ENCODE assay signal across 8 cellular contexts in genomic region chr9:127714020-127714835, GRCh38. TPM values are rescaled to one million over a fixed set of nuclear protein-coding genes. Genes with fewer than 3 reads are reported as not detected.
A peak's percentile ranks its signal among the peaks of the same experiment; 100 is the strongest.
DNase-seq lines count a peak whose midpoint lies in the region; ATAC-seq and TF ChIP-seq lines count a peak whose summit lies in the region.
"Had no signal": no experiment of that assay in that cellular context is flagged by ENCODE, and none has a peak within 500 bp of the region (broad histone marks: within the 10 kb centered on the region; RNA-seq: fewer than 3 reads in every experiment).

No MANE protein-coding gene starts in this region.

- H3K4me3 Mint-ChIP-seq in WTC11: peak overlapping the region; percentile 69
- H3K4me3 Mint-ChIP-seq in stimulated activated naive B cell treated with anti-CD40 and anti-IgM and Interleukin-4, amounts not matched to agents 10 μg/mL and 1 μg/mL and 100 μg/mL, for 72 hours: peak overlapping the region; percentile 88 to 96

- no peaks in the 10 kb centered on the region for H3K9me3 ChIP-seq in HEK293 (ENCODE audit: control insufficient read depth, insufficient read depth, low read depth, low read length)

- H3K9me3 Mint-ChIP-seq in WTC11: no peaks in the 10 kb centered on the region
- no peaks in the 10 kb centered on the region for H3K9me3 Mint-ChIP-seq in stimulated activated naive B cell treated with anti-CD40 and anti-IgM and Interleukin-4, amounts not matched to agents 10 μg/mL and 1 μg/mL and 100 μg/mL, for 72 hours

- DNase-seq in WTC11 (ENCODE audit: low spot score): no peak
- DNase-seq in hepatic stellate cell (ENCODE audit: low spot score): peak; percentile 39
- DNase-seq in stimulated activated naive B cell treated with anti-CD40 and anti-IgM and Interleukin-4, amounts not matched to agents 10 μg/mL and 1 μg/mL and 100 μg/mL, for 72 hours: no peak
- no peak for DNase-seq in substantia nigra (lab: John Stamatoyannopoulos, UW)
- DNase-seq: SIG-M5 had no signal

- ATAC-seq in WTC11 (no peak), HG02571 (IDR thresholded peaks at IDR 0.05; ENCODE audit: unreplicated experiment) (no peak), HG02763 (IDR thresholded peaks at IDR 0.05; ENCODE audit: unreplicated experiment) (no peak)
- ATAC-seq in stimulated activated naive B cell treated with anti-CD40 and anti-IgM and Interleukin-4, amounts not matched to agents 10 μg/mL and 1 μg/mL and 100 μg/mL, for 72 hours (replicated peaks): no peak

- H3K4me1 ChIP-seq in HEK293 (ENCODE audit: control insufficient read depth, insufficient read depth, low read length): no peaks in the 10 kb centered on the region

- no peak for TF ChIP-seq CTCF in HEK293 (tag by site-specific recombination; IDR thresholded peaks at IDR 0.05)
- no peak for TF ChIP-seq CTCF in WTC11 (IDR thresholded peaks at IDR 0.05)

- no peaks in the 10 kb centered on the region for H3K27me3 Mint-ChIP-seq in WTC11 (ENCODE audit: low read depth)
- H3K27me3 Mint-ChIP-seq in stimulated activated naive B cell treated with anti-CD40 and anti-IgM and Interleukin-4, amounts not matched to agents 10 μg/mL and 1 μg/mL and 100 μg/mL, for 72 hours: no peaks in the 10 kb centered on the region

- H3K4me3 ChIP-seq in HEK293 (ENCODE audit: low read depth, low read length): peak overlapping the region; percentile 79

- POLR2A ChIA-PET in HEK293 (lab: Yijun Ruan, JAX) (interaction anchor here (0.7 to 2.7 kb wide), 3 partner anchors 8 to 17 kb away, joined by 3 to 8 read pairs (median 4); partner anchors contain the start of gene CFAP157), WTC11 (lab: Charles Lee) (no interaction called here)

- no peak overlapping the region for H3K27ac Mint-ChIP-seq in WTC11
- no peak overlapping the region for H3K27ac Mint-ChIP-seq in stimulated activated naive B cell treated with anti-CD40 and anti-IgM and Interleukin-4, amounts not matched to agents 10 μg/mL and 1 μg/mL and 100 μg/mL, for 72 hours

- H3K27ac ChIP-seq in HEK293 (ENCODE audit: extremely low read depth, low read depth, low read length) (no peak overlapping the region), substantia nigra (ENCODE audit: low read depth, low read length, poor library complexity, severe bottlenecking) (no peak overlapping the region)

- no peaks in the 10 kb centered on the region for H3K36me3 ChIP-seq in HEK293 (ENCODE audit: control insufficient read depth in 2 of 2, insufficient read depth in 1 of 2, low read length in 2 of 2)

- peaks cover 22% of the 10 kb centered on the region for H3K4me1 Mint-ChIP-seq in WTC11
- peaks cover 17 to 39% of the 10 kb centered on the region in 2 donors for H3K4me1 Mint-ChIP-seq in stimulated activated naive B cell treated with anti-CD40 and anti-IgM and Interleukin-4, amounts not matched to agents 10 μg/mL and 1 μg/mL and 100 μg/mL, for 72 hours

- CTCF ChIA-PET in HEK293 (lab: Yijun Ruan, JAX) (interaction anchor here (0.6 to 1.6 kb wide), 3 partner anchors 156 to 224 kb away, joined by 3 to 4 read pairs (median 3); no protein-coding TSS in a partner anchor), WTC11 (lab: Charles Lee) (interaction anchor here (0.8 to 7.3 kb wide), 7 partner anchors 11 to 207 kb away, joined by 3 to 73 read pairs (median 4); partner anchors contain the start of gene TOR2A)

- H3K36me3 Mint-ChIP-seq in WTC11: no peaks in the 10 kb centered on the region
- H3K36me3 Mint-ChIP-seq in stimulated activated naive B cell treated with anti-CD40 and anti-IgM and Interleukin-4, amounts not matched to agents 10 μg/mL and 1 μg/mL and 100 μg/mL, for 72 hours: peaks cover 13 to 23% of the 10 kb centered on the region in 2 donors

TF ChIP-seq in HEK293, 187 proteins besides CTCF, POLR2A, EP300 and RAD21:
- TF ChIP-seq, protein P1, sequence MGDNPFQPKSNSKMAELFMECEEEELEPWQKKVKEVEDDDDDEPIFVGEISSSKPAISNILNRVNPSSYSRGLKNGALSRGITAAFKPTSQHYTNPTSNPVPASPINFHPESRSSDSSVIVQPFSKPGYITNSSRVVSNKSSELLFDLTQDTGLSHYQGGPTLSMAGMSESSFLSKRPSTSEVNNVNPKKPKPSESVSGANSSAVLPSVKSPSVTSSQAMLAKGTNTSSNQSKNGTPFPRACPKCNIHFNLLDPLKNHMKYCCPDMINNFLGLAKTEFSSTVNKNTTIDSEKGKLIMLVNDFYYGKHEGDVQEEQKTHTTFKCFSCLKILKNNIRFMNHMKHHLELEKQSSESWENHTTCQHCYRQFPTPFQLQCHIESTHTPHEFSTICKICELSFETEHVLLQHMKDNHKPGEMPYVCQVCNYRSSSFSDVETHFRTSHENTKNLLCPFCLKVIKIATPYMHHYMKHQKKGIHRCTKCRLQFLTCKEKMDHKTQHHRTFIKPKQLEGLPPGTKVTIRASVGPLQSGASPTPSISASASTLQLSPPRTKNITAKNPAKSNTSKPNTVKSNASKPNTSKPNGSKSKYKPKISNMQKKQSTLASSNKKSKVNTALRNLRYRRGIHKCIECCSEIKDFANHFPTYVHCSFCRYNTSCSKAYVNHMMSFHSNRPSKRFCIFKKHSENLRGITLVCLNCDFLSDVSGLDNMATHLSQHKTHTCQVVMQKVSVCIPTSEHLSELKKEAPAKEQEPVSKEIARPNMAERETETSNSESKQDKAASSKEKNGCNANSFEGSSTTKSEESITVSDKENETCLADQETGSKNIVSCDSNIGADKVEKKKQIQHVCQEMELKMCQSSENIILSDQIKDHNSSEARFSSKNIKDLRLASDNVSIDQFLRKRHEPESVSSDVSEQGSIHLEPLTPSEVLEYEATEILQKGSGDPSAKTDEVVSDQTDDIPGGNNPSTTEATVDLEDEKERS (tag by site-specific recombination; IDR thresholded peaks at IDR 0.05): no peak
- peak; percentile 52; the same call in 1 of the 2 replicates for TF ChIP-seq GLIS2 (tag by site-specific recombination; IDR thresholded peaks at IDR 0.05)

TF ChIP-seq in WTC11, 78 proteins besides CTCF, POLR2A, EP300 and RAD21 (continues in another document):
- TF ChIP-seq TEAD1 (CRISPR knock-in tag; IDR thresholded peaks at IDR 0.05) (no peak), FOXP1 (CRISPR knock-in tag; IDR thresholded peaks at IDR 0.05; ENCODE audit: borderline replicate concordance) (no peak), ATF1 (CRISPR knock-in tag; IDR thresholded peaks at IDR 0.05) (no peak), NFE2L1 (CRISPR knock-in tag; IDR thresholded peaks at IDR 0.05) (no peak), EMX1 (CRISPR knock-in tag; IDR thresholded peaks at IDR 0.05) (no peak), JAZF1 (CRISPR knock-in tag; IDR thresholded peaks at IDR 0.05) (no peak), MXD4 (CRISPR knock-in tag; IDR thresholded peaks at IDR 0.05; ENCODE audit: borderline replicate concordance) (no peak), ZNF425 (CRISPR knock-in tag; conservative IDR thresholded peaks at IDR 0.05) (no peak), MYBL2 (CRISPR knock-in tag; IDR thresholded peaks at IDR 0.05) (no peak), ZNF232 (CRISPR knock-in tag; IDR thresholded peaks at IDR 0.05) (no peak)
- TF ChIP-seq, protein P2, sequence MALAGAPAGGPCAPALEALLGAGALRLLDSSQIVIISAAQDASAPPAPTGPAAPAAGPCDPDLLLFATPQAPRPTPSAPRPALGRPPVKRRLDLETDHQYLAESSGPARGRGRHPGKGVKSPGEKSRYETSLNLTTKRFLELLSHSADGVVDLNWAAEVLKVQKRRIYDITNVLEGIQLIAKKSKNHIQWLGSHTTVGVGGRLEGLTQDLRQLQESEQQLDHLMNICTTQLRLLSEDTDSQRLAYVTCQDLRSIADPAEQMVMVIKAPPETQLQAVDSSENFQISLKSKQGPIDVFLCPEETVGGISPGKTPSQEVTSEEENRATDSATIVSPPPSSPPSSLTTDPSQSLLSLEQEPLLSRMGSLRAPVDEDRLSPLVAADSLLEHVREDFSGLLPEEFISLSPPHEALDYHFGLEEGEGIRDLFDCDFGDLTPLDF (CRISPR knock-in tag; IDR thresholded peaks at IDR 0.05): no peak
- TF ChIP-seq, protein P3, sequence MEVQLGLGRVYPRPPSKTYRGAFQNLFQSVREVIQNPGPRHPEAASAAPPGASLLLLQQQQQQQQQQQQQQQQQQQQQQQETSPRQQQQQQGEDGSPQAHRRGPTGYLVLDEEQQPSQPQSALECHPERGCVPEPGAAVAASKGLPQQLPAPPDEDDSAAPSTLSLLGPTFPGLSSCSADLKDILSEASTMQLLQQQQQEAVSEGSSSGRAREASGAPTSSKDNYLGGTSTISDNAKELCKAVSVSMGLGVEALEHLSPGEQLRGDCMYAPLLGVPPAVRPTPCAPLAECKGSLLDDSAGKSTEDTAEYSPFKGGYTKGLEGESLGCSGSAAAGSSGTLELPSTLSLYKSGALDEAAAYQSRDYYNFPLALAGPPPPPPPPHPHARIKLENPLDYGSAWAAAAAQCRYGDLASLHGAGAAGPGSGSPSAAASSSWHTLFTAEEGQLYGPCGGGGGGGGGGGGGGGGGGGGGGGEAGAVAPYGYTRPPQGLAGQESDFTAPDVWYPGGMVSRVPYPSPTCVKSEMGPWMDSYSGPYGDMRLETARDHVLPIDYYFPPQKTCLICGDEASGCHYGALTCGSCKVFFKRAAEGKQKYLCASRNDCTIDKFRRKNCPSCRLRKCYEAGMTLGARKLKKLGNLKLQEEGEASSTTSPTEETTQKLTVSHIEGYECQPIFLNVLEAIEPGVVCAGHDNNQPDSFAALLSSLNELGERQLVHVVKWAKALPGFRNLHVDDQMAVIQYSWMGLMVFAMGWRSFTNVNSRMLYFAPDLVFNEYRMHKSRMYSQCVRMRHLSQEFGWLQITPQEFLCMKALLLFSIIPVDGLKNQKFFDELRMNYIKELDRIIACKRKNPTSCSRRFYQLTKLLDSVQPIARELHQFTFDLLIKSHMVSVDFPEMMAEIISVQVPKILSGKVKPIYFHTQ (CRISPR knock-in tag; IDR thresholded peaks at IDR 0.05): no peak

RNA-seq across cellular contexts. Expression of gene PTRH1, which starts 1.2 kb away (rescaled TPM):
- 13.1 to 16.9 TPM (median 13.9 TPM) in 3 replicates for total RNA-seq in WTC11 (2021)

RNA-seq across cellular contexts. Expression of gene TTC16, which starts 1.7 kb away (rescaled TPM):
- total RNA-seq in WTC11 (2021): not detected in 3 replicates

RNA-seq across cellular contexts. Expression of gene CFAP157, which starts 7.4 kb away (rescaled TPM):
- 0.07 to 0.22 TPM in 2 of 3 replicates, not detected in the other for total RNA-seq in WTC11 (2021)

RNA-seq across cellular contexts. Expression of gene TOR2A, which starts 20.9 kb away (rescaled TPM):
- 14.4 to 19.4 TPM (median 16.6 TPM) in 3 replicates for total RNA-seq in WTC11 (2021)
